Comparison of ENCODE assay signal across 1 cellular context in the genomic region with DNA sequence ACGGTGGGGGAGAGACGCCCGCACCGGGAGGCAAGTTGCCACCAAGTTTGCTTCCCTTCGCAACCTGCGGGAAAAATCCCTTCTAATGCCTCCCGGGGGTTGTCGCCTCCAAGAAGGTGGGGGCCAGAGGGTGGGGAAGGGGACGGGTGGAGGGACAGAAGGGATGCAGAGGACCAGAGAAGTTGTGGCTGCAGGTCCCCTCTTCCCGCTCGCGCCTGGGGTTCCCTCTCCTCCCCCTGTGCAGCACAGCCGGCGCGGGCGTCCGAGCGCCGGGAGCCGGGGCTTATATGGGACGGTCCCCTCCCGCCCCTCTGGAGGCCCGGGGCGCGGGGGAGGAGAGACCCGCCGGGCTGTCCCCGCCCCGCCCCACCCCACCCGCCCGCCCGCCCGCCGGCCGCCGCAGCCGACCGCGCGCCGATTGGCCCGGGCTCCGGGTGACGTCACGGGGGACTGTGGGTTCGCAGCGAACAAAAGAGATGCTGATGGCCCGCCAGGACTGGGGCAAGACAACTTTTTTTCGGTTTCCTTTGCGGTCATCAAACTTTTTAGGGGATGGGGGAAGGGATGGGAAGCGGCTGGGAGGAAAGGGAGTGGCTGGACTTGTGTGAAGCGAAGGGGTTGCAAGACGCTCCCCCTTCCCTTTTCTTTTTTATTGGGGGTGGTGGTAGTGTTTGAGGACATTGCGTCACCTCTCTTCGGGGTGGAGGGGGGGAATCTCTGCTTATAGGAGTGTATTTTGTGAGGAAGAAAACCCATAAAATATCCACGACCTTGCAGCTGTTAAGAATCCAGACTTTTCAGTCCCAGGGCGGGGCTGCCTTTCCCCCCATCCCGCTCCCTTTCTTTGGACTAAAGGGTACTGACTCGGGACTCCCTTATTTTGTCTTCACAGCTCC.
A peak's percentile ranks its signal among the peaks of the same experiment; 100 is the strongest.
TF ChIP-seq lines count a peak whose summit lies in the region.

A gene (minus strand): TSS at position 260 of the 896 bp plus-strand sequence. CDS start 266 bp downstream, outside the sequence.

TF ChIP-seq in HepG2, 621 proteins besides CTCF, POLR2A, EP300 and RAD21 (continued from another document and continues in another):
- TF ChIP-seq ZNF224 (CRISPR knock-in tag; IDR thresholded peaks at IDR 0.05) (peak; percentile 24; the same call in 1 of the 2 replicates), WIZ (CRISPR knock-in tag; IDR thresholded peaks at IDR 0.05) (no peak), ZNF619 (CRISPR knock-in tag; IDR thresholded peaks at IDR 0.05) (peak; percentile 88; the same call in 1 of the 2 replicates), RBM39 (IDR thresholded peaks at IDR 0.05; ENCODE audit: low read depth, low read length, poor library complexity, severe bottlenecking) (peak; percentile 94), ZNF33B (CRISPR knock-in tag; IDR thresholded peaks at IDR 0.05) (no peak), ZSCAN20 (CRISPR knock-in tag; IDR thresholded peaks at IDR 0.05; ENCODE audit: borderline replicate concordance) (no peak; the same call in 1 of the 2 replicates), DPF2 (CRISPR knock-in tag; IDR thresholded peaks at IDR 0.05; ENCODE audit: borderline replicate concordance, low read depth) (peak; percentile 47; the same call in 1 of the 2 replicates), HNRNPH1 (optimal IDR thresholded peaks at IDR 0.05; ENCODE audit: low read depth, low read length) (peak; percentile 73), YEATS4 (CRISPR knock-in tag; IDR thresholded peaks at IDR 0.05; ENCODE audit: borderline replicate concordance) (peak; percentile 62; the same call in 1 of the 2 replicates), TRIM24 (CRISPR knock-in tag; IDR thresholded peaks at IDR 0.05) (0 out of 2 replicates have a peak, but pooled peaks have one; percentile 24), BORCS8-MEF2B (CRISPR knock-in tag; IDR thresholded peaks at IDR 0.05) (peak; percentile 78), ARNTL (CRISPR knock-in tag; IDR thresholded peaks at IDR 0.05) (peak; percentile 59; the same call in 1 of the 2 replicates), NFYB (CRISPR knock-in tag; IDR thresholded peaks at IDR 0.05) (peak; percentile 64), ZNF616 (CRISPR knock-in tag; IDR thresholded peaks at IDR 0.05; ENCODE audit: low read depth) (no peak), ZFP41 (CRISPR knock-in tag; IDR thresholded peaks at IDR 0.05; ENCODE audit: borderline replicate concordance) (no peak), ZNF605 (CRISPR knock-in tag; IDR thresholded peaks at IDR 0.05) (peak; percentile 85; the same call in 1 of the 2 replicates), KDM5B (CRISPR knock-in tag; IDR thresholded peaks at IDR 0.05; ENCODE audit: borderline replicate concordance) (peak; percentile 94), DMAP1 (CRISPR knock-in tag; IDR thresholded peaks at IDR 0.05) (peak; percentile 36; the same call in 1 of the 2 replicates), ZNF782 (CRISPR knock-in tag; IDR thresholded peaks at IDR 0.05; ENCODE audit: borderline replicate concordance) (peak; percentile 85; the same call in 1 of the 2 replicates), ZNF136 (CRISPR knock-in tag; IDR thresholded peaks at IDR 0.05; ENCODE audit: low read depth) (no peak), NFYC (CRISPR knock-in tag; IDR thresholded peaks at IDR 0.05) (peak; percentile 69), ZNF468 (CRISPR knock-in tag; IDR thresholded peaks at IDR 0.05) (no peak), TCF7L2 (IDR thresholded peaks at IDR 0.05; ENCODE audit: low read depth, low read length) (no peak), KMT2A (CRISPR knock-in tag; IDR thresholded peaks at IDR 0.05) (peak; percentile 71)
- TF ChIP-seq, protein P1, sequence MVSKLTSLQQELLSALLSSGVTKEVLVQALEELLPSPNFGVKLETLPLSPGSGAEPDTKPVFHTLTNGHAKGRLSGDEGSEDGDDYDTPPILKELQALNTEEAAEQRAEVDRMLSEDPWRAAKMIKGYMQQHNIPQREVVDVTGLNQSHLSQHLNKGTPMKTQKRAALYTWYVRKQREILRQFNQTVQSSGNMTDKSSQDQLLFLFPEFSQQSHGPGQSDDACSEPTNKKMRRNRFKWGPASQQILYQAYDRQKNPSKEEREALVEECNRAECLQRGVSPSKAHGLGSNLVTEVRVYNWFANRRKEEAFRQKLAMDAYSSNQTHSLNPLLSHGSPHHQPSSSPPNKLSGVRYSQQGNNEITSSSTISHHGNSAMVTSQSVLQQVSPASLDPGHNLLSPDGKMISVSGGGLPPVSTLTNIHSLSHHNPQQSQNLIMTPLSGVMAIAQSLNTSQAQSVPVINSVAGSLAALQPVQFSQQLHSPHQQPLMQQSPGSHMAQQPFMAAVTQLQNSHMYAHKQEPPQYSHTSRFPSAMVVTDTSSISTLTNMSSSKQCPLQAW (CRISPR knock-in tag; IDR thresholded peaks at IDR 0.05), result peak; percentile 65
- TF ChIP-seq, protein P2, sequence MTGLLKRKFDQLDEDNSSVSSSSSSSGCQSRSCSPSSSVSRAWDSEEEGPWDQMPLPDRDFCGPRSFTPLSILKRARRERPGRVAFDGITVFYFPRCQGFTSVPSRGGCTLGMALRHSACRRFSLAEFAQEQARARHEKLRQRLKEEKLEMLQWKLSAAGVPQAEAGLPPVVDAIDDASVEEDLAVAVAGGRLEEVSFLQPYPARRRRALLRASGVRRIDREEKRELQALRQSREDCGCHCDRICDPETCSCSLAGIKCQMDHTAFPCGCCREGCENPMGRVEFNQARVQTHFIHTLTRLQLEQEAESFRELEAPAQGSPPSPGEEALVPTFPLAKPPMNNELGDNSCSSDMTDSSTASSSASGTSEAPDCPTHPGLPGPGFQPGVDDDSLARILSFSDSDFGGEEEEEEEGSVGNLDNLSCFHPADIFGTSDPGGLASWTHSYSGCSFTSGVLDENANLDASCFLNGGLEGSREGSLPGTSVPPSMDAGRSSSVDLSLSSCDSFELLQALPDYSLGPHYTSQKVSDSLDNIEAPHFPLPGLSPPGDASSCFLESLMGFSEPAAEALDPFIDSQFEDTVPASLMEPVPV (CRISPR knock-in tag; IDR thresholded peaks at IDR 0.05), result peak; percentile 89; the same call in 1 of the 2 replicates
- TF ChIP-seq, protein P3, sequence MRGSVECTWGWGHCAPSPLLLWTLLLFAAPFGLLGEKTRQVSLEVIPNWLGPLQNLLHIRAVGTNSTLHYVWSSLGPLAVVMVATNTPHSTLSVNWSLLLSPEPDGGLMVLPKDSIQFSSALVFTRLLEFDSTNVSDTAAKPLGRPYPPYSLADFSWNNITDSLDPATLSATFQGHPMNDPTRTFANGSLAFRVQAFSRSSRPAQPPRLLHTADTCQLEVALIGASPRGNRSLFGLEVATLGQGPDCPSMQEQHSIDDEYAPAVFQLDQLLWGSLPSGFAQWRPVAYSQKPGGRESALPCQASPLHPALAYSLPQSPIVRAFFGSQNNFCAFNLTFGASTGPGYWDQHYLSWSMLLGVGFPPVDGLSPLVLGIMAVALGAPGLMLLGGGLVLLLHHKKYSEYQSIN (CRISPR knock-in tag; IDR thresholded peaks at IDR 0.05; ENCODE audit: borderline replicate concordance), result no peak
- TF ChIP-seq, protein P4, sequence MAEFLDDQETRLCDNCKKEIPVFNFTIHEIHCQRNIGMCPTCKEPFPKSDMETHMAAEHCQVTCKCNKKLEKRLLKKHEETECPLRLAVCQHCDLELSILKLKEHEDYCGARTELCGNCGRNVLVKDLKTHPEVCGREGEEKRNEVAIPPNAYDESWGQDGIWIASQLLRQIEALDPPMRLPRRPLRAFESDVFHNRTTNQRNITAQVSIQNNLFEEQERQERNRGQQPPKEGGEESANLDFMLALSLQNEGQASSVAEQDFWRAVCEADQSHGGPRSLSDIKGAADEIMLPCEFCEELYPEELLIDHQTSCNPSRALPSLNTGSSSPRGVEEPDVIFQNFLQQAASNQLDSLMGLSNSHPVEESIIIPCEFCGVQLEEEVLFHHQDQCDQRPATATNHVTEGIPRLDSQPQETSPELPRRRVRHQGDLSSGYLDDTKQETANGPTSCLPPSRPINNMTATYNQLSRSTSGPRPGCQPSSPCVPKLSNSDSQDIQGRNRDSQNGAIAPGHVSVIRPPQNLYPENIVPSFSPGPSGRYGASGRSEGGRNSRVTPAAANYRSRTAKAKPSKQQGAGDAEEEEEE (CRISPR knock-in tag; IDR thresholded peaks at IDR 0.05; ENCODE audit: borderline replicate concordance), result no peak; the same call in 1 of the 2 replicates
- TF ChIP-seq, protein P5, sequence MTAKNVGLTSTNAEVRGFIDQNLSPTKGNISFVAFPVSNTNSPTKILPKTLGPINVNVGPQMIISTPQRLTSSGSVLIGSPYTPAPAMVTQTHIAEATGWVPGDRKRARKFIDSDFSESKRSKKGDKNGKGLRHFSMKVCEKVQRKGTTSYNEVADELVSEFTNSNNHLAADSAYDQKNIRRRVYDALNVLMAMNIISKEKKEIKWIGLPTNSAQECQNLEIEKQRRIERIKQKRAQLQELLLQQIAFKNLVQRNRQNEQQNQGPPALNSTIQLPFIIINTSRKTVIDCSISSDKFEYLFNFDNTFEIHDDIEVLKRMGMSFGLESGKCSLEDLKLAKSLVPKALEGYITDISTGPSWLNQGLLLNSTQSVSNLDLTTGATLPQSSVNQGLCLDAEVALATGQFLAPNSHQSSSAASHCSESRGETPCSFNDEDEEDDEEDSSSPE (CRISPR knock-in tag; IDR thresholded peaks at IDR 0.05), result peak; percentile 83
- TF ChIP-seq, protein P6, sequence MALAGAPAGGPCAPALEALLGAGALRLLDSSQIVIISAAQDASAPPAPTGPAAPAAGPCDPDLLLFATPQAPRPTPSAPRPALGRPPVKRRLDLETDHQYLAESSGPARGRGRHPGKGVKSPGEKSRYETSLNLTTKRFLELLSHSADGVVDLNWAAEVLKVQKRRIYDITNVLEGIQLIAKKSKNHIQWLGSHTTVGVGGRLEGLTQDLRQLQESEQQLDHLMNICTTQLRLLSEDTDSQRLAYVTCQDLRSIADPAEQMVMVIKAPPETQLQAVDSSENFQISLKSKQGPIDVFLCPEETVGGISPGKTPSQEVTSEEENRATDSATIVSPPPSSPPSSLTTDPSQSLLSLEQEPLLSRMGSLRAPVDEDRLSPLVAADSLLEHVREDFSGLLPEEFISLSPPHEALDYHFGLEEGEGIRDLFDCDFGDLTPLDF (CRISPR knock-in tag; IDR thresholded peaks at IDR 0.05), result peak; percentile 78; the same call in 1 of the 2 replicates
- TF ChIP-seq, protein P7, sequence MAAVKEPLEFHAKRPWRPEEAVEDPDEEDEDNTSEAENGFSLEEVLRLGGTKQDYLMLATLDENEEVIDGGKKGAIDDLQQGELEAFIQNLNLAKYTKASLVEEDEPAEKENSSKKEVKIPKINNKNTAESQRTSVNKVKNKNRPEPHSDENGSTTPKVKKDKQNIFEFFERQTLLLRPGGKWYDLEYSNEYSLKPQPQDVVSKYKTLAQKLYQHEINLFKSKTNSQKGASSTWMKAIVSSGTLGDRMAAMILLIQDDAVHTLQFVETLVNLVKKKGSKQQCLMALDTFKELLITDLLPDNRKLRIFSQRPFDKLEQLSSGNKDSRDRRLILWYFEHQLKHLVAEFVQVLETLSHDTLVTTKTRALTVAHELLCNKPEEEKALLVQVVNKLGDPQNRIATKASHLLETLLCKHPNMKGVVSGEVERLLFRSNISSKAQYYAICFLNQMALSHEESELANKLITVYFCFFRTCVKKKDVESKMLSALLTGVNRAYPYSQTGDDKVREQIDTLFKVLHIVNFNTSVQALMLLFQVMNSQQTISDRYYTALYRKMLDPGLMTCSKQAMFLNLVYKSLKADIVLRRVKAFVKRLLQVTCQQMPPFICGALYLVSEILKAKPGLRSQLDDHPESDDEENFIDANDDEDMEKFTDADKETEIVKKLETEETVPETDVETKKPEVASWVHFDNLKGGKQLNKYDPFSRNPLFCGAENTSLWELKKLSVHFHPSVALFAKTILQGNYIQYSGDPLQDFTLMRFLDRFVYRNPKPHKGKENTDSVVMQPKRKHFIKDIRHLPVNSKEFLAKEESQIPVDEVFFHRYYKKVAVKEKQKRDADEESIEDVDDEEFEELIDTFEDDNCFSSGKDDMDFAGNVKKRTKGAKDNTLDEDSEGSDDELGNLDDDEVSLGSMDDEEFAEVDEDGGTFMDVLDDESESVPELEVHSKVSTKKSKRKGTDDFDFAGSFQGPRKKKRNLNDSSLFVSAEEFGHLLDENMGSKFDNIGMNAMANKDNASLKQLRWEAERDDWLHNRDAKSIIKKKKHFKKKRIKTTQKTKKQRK (IDR thresholded peaks at IDR 0.05; ENCODE audit: low read length), result no peak
- TF ChIP-seq, protein P8, sequence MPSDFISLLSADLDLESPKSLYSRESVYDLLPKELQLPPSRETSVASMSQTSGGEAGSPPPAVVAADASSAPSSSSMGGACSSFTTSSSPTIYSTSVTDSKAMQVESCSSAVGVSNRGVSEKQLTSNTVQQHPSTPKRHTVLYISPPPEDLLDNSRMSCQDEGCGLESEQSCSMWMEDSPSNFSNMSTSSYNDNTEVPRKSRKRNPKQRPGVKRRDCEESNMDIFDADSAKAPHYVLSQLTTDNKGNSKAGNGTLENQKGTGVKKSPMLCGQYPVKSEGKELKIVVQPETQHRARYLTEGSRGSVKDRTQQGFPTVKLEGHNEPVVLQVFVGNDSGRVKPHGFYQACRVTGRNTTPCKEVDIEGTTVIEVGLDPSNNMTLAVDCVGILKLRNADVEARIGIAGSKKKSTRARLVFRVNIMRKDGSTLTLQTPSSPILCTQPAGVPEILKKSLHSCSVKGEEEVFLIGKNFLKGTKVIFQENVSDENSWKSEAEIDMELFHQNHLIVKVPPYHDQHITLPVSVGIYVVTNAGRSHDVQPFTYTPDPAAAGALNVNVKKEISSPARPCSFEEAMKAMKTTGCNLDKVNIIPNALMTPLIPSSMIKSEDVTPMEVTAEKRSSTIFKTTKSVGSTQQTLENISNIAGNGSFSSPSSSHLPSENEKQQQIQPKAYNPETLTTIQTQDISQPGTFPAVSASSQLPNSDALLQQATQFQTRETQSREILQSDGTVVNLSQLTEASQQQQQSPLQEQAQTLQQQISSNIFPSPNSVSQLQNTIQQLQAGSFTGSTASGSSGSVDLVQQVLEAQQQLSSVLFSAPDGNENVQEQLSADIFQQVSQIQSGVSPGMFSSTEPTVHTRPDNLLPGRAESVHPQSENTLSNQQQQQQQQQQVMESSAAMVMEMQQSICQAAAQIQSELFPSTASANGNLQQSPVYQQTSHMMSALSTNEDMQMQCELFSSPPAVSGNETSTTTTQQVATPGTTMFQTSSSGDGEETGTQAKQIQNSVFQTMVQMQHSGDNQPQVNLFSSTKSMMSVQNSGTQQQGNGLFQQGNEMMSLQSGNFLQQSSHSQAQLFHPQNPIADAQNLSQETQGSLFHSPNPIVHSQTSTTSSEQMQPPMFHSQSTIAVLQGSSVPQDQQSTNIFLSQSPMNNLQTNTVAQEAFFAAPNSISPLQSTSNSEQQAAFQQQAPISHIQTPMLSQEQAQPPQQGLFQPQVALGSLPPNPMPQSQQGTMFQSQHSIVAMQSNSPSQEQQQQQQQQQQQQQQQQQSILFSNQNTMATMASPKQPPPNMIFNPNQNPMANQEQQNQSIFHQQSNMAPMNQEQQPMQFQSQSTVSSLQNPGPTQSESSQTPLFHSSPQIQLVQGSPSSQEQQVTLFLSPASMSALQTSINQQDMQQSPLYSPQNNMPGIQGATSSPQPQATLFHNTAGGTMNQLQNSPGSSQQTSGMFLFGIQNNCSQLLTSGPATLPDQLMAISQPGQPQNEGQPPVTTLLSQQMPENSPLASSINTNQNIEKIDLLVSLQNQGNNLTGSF (CRISPR knock-in tag; IDR thresholded peaks at IDR 0.05), result no peak
- TF ChIP-seq, protein P9, sequence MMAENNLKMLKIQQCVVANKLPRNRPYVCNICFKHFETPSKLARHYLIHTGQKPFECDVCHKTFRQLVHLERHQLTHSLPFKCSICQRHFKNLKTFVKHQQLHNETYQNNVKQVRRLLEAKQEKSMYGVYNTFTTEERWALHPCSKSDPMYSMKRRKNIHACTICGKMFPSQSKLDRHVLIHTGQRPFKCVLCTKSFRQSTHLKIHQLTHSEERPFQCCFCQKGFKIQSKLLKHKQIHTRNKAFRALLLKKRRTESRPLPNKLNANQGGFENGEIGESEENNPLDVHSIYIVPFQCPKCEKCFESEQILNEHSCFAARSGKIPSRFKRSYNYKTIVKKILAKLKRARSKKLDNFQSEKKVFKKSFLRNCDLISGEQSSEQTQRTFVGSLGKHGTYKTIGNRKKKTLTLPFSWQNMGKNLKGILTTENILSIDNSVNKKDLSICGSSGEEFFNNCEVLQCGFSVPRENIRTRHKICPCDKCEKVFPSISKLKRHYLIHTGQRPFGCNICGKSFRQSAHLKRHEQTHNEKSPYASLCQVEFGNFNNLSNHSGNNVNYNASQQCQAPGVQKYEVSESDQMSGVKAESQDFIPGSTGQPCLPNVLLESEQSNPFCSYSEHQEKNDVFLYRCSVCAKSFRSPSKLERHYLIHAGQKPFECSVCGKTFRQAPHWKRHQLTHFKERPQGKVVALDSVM (CRISPR knock-in tag; IDR thresholded peaks at IDR 0.05), result no peak; the same call in 1 of the 2 replicates
